In the genomic region with DNA sequence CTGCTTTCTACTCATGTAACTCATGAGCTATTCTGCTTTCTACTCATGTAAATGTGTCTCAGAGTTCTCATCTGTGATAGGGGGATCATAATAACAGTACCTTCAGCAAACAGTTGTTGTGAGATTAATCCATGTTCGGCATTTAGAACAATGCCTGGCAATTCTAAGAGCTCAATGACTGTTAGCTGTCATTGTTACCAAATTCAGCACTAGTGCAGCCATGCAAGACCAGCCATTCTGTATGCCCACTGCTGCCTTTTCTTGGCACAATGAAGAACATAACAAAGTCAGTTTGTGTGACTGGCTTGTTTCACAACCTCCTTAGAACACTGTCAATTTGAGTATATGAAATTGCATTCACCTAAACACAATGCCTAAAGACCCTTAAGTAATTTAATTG, we compare ENCODE assay signal across 15 cellular contexts.
A peak's percentile ranks its signal among the peaks of the same experiment; 100 is the strongest.
DNase-seq lines count a peak whose midpoint lies in the region; ATAC-seq and TF ChIP-seq lines count a peak whose summit lies in the region.
"Had no signal": no experiment of that assay in that cellular context is flagged by ENCODE, and none has a peak within 500 bp of the region (broad histone marks: within the 10 kb centered on the region; RNA-seq: fewer than 3 reads in every experiment).

No MANE protein-coding gene starts in this region.

- H3K4me3 ChIP-seq in HAP-1, result no peak overlapping the region
- no peak overlapping the region for H3K4me3 ChIP-seq in left lung
- H3K4me3 ChIP-seq: SJCRH30 had no signal

- no peak overlapping the region for H3K4me3 Mint-ChIP-seq in activated T-cell treated with anti-CD3 and anti-CD28 coated beads, Interleukin-2, amount 50 U/mL, for 4 hours
- H3K4me3 Mint-ChIP-seq: CD8-positive, alpha-beta T cell had no signal

- no peaks in the 10 kb centered on the region for H3K27me3 Mint-ChIP-seq in activated T-cell treated with anti-CD3 and anti-CD28 coated beads, Interleukin-2, amount 50 U/mL, for 4 hours (ENCODE audit: low read depth)

- peak; percentile 13 to 24 for DNase-seq in HAP-1 (ENCODE audit: low spot score in 2 of 2)
- DNase-seq in NCI-H2029 treated with DMSO at 0.1 percent for 48 hours (lab: John Stamatoyannopoulos, UW), result peak; percentile 52
- peak; percentile 17 for DNase-seq in kidney tubule cell (ENCODE audit: low spot score)
- DNase-seq in retina, result peak; percentile 14
- DNase-seq in activated T-cell treated with anti-CD3 and anti-CD28 coated beads, Interleukin-2, amount 50 U/mL, for 4 hours, result no peak
- no peak for DNase-seq in left lung
- DNase-seq in ureter (ENCODE audit: low spot score), result no peak
- DNase-seq: BE2C; CD8-positive, alpha-beta T cell; DMS79 treated with DMSO at 0.1 percent for 48 hours; KBM-7; NCI-H1092; NCI-H446 treated with DMSO at 0.1 percent for 48 hours; RPMI8226; SJCRH30 had no signal

- ATAC-seq in activated T-cell treated with anti-CD3 and anti-CD28 coated beads, Interleukin-2, amount 50 U/mL, for 4 hours, result no peak
- ATAC-seq in left lung, result no peak
- ATAC-seq: CD8-positive, alpha-beta T cell had no signal

- H3K9me3 ChIP-seq in HAP-1 (no peaks in the 10 kb centered on the region), left lung (no peaks in the 10 kb centered on the region)
- H3K9me3 ChIP-seq: BE2C, SJCRH30 had no signal

- H3K27ac ChIP-seq in left lung, result no peak overlapping the region
- H3K27ac ChIP-seq: SJCRH30 had no signal

- in situ Hi-C loops in HAP-1 (cut with MboI; ENCODE audit: low sequenced_read_pairs), result no loop called here

- no peak for TF ChIP-seq CTCF in left lung (IDR thresholded peaks at IDR 0.05)

- H3K27me3 ChIP-seq in HAP-1 (ENCODE audit: low read depth) (no peaks in the 10 kb centered on the region), left lung (no peaks in the 10 kb centered on the region)
- H3K27me3 ChIP-seq: BE2C, SJCRH30 had no signal

- no peaks in the 10 kb centered on the region for H3K4me1 Mint-ChIP-seq in activated T-cell treated with anti-CD3 and anti-CD28 coated beads, Interleukin-2, amount 50 U/mL, for 4 hours (ENCODE audit: low read depth)

- no peaks in the 10 kb centered on the region for H3K9me3 Mint-ChIP-seq in activated T-cell treated with anti-CD3 and anti-CD28 coated beads, Interleukin-2, amount 50 U/mL, for 4 hours
- H3K9me3 Mint-ChIP-seq: CD8-positive, alpha-beta T cell had no signal

- H3K4me1 ChIP-seq in HAP-1 (no peaks in the 10 kb centered on the region), left lung (no peaks in the 10 kb centered on the region)
- H3K4me1 ChIP-seq: BE2C, SJCRH30 had no signal

- H3K36me3 ChIP-seq in HAP-1 (replicated peaks), result no peaks in the 10 kb centered on the region
- no peaks in the 10 kb centered on the region for H3K36me3 ChIP-seq in left lung
- H3K36me3 ChIP-seq: BE2C, SJCRH30 had no signal

- no peaks in the 10 kb centered on the region for H3K36me3 Mint-ChIP-seq in activated T-cell treated with anti-CD3 and anti-CD28 coated beads, Interleukin-2, amount 50 U/mL, for 4 hours (ENCODE audit: insufficient read depth)
- H3K36me3 Mint-ChIP-seq: CD8-positive, alpha-beta T cell had no signal

- intact Hi-C loops in left lung (cut with DNase I), result no loop called here

Comparison
In these comparisons a context has a peak if more than half of its experiments do, and no peak if none do; other contexts are left out.
1. DNase-seq: peak in HAP-1 (2 of 2), NCI-H2029 treated with DMSO at 0.1 percent for 48 hours (single experiment), kidney tubule cell (single experiment) and retina (single experiment); none in activated T-cell treated with anti-CD3 and anti-CD28 coated beads, Interleukin-2, amount 50 U/mL, for 4 hours (single experiment), left lung (0 of 2) and ureter (single experiment).